In the genomic region with DNA sequence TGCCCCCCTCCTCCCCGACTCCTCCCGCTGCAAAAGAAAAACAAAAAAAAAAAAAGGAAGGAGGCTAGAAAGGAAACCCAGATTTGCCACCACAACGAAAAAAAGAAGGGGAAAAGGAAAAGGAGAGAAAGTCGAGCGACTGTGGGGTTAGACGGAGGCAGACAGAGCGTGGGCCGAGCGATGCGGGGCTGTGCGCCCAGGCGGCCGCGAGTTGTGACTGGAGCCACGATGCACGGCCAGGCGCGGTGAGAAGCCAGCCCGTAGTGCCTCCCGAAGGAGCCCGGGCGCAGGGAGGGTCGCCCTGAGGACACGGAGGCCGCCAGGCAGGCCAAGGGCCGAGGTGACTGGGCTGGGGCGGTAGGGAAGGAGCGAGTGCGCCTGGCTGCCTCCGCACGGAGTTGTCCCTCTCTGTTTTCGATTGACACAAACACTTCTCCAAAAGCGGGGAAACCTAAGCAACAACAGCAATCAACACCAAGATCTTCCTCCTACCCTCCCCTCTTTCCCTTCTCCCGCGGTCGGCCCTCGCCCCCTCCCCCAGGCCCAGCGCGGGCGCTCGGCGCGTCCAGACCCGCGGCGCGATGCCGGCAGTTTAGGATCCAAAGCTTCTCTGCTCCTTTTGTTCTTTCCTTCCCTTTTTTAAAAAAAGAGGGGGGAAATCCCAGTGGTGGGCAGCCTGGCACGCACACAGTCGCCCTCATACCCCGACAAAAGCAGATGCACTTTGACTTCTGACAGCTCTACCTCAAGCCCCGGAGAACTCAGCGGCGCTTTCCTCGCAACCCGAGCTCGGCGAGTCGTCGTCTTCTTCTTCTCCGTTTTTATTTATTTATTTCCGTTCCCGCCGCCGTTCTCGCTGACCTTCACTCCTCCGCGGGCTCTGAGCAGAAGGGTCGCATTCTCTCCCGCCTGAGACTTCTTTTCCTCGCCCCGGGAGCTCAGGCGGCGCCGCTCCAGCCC, we compare ENCODE assay signal across 8 cellular contexts. TPM values are rescaled to one million over a fixed set of nuclear protein-coding genes. Genes with fewer than 3 reads are reported as not detected.
A peak's percentile ranks its signal among the peaks of the same experiment; 100 is the strongest.
DNase-seq lines count a peak whose midpoint lies in the region; ATAC-seq and TF ChIP-seq lines count a peak whose summit lies in the region.

A gene (plus strand): TSS at position 475 of the 960 bp plus-strand sequence. CDS start 723 bp downstream, outside the sequence.

- peaks cover 29% of the 10 kb centered on the region for H3K4me1 Mint-ChIP-seq in T-helper 2 cell treated with Interferon-gamma antibody and Interleukin-4, amounts not matched to agents 5 μg/mL and 100 μg/mL, for 36 hours (ENCODE audit: low read depth)
- peaks cover 23% of the 10 kb centered on the region for H3K4me1 Mint-ChIP-seq in glutamatergic neuron (ENCODE audit: low read depth, unreplicated experiment)
- H3K4me1 Mint-ChIP-seq in stimulated activated memory B cell treated with anti-CD40 and anti-IgM and Interleukin-4, amounts not matched to agents 10 μg/mL and 1 μg/mL and 100 μg/mL, for 72 hours, result peaks cover 55% of the 10 kb centered on the region

- H3K9me2 ChIP-seq in SU-DHL-6 (replicated peaks; ENCODE audit: insufficient read depth, low read length), result no peaks in the 10 kb centered on the region

- no peaks in the 10 kb centered on the region for H3K36me3 ChIP-seq in SU-DHL-6 (ENCODE audit: low read length)

- no peak for ATAC-seq in stimulated activated memory B cell treated with anti-CD40 and anti-IgM and Interleukin-4, amounts not matched to agents 10 μg/mL and 1 μg/mL and 100 μg/mL, for 72 hours
- no peak for ATAC-seq in HG03039 (IDR thresholded peaks at IDR 0.05; ENCODE audit: unreplicated experiment)

- no peak within 1 kb of the TSS for H3K4me3 ChIP-seq in SU-DHL-6 (ENCODE audit: insufficient read depth, low read length, poor library complexity, severe bottlenecking)

- no peaks in the 10 kb centered on the region for H3K79me2 ChIP-seq in SU-DHL-6 (ENCODE audit: insufficient read depth, low read length)

- H3K4me2 ChIP-seq in SU-DHL-6 (ENCODE audit: low read depth, low read length, poor library complexity, severe bottlenecking), result peak within 1 kb of the TSS; percentile 30

- no peaks in the 10 kb centered on the region for H4K20me1 ChIP-seq in SU-DHL-6 (ENCODE audit: low read depth, low read length)

- peak within 1 kb of the TSS; percentile 63 for H3K4me3 Mint-ChIP-seq in T-helper 2 cell treated with Interferon-gamma antibody and Interleukin-4, amounts not matched to agents 5 μg/mL and 100 μg/mL, for 36 hours
- H3K4me3 Mint-ChIP-seq in glutamatergic neuron (ENCODE audit: unreplicated experiment), result peak within 1 kb of the TSS; percentile 84
- peak within 1 kb of the TSS; percentile 68 for H3K4me3 Mint-ChIP-seq in stimulated activated memory B cell treated with anti-CD40 and anti-IgM and Interleukin-4, amounts not matched to agents 10 μg/mL and 1 μg/mL and 100 μg/mL, for 72 hours

- H3K27me3 Mint-ChIP-seq in T-helper 2 cell treated with Interferon-gamma antibody and Interleukin-4, amounts not matched to agents 5 μg/mL and 100 μg/mL, for 36 hours (ENCODE audit: low read depth), result peaks cover 87% of the 10 kb centered on the region
- peaks cover 52% of the 10 kb centered on the region for H3K27me3 Mint-ChIP-seq in glutamatergic neuron (ENCODE audit: unreplicated experiment)
- peaks cover 95% of the 10 kb centered on the region for H3K27me3 Mint-ChIP-seq in stimulated activated memory B cell treated with anti-CD40 and anti-IgM and Interleukin-4, amounts not matched to agents 10 μg/mL and 1 μg/mL and 100 μg/mL, for 72 hours

- H3K36me3 Mint-ChIP-seq in T-helper 2 cell treated with Interferon-gamma antibody and Interleukin-4, amounts not matched to agents 5 μg/mL and 100 μg/mL, for 36 hours (ENCODE audit: low read depth), result peaks cover 5% of the 10 kb centered on the region
- no peaks in the 10 kb centered on the region for H3K36me3 Mint-ChIP-seq in glutamatergic neuron (ENCODE audit: unreplicated experiment)
- no peaks in the 10 kb centered on the region for H3K36me3 Mint-ChIP-seq in stimulated activated memory B cell treated with anti-CD40 and anti-IgM and Interleukin-4, amounts not matched to agents 10 μg/mL and 1 μg/mL and 100 μg/mL, for 72 hours

- no peak for TF ChIP-seq CTCF in SU-DHL-6 (IDR thresholded peaks at IDR 0.05; ENCODE audit: insufficient read depth, low read length, poor library complexity, severe bottlenecking)
- TF ChIP-seq CTCF in glutamatergic neuron (IDR thresholded peaks at IDR 0.05; ENCODE audit: partially characterized antibody, unreplicated experiment), result no peak

- H3K9me3 ChIP-seq in SU-DHL-6 (ENCODE audit: insufficient read depth, low read length), result no peaks in the 10 kb centered on the region

- no peaks in the 10 kb centered on the region for H3F3A ChIP-seq in SU-DHL-6 (ENCODE audit: insufficient read depth)

- H2AFZ ChIP-seq in SU-DHL-6 (ENCODE audit: low read depth, low read length, severe bottlenecking), result no peak within 1 kb of the TSS

- H3K27ac ChIP-seq in SU-DHL-6 (ENCODE audit: low read depth, low read length), result no peak within 1 kb of the TSS

- H3K27me3 ChIP-seq in SU-DHL-6 (ENCODE audit: low read length), result no peaks in the 10 kb centered on the region

- DNase-seq in T-helper 2 cell treated with Interferon-gamma antibody and Interleukin-4, amounts not matched to agents 5 μg/mL and 100 μg/mL, for 36 hours (ENCODE audit: low spot score), result no peak
- DNase-seq in T-helper 2 cell, result no peak
- peak; percentile 51 for DNase-seq in glutamatergic neuron
- no peak for DNase-seq in stimulated activated CD4-positive, alpha-beta T cell treated with anti-CD3 and anti-CD28 coated beads, Interleukin-15, amount 100 ng/mL, for 24 hours
- no peak for DNase-seq in hypothalamus (lab: John Stamatoyannopoulos, UW)

- no peak within 1 kb of the TSS for H3K9ac ChIP-seq in SU-DHL-6 (ENCODE audit: low read length)

- H3K27ac Mint-ChIP-seq in T-helper 2 cell treated with Interferon-gamma antibody and Interleukin-4, amounts not matched to agents 5 μg/mL and 100 μg/mL, for 36 hours, result peak within 1 kb of the TSS; percentile 69
- no peak within 1 kb of the TSS for H3K27ac Mint-ChIP-seq in glutamatergic neuron (ENCODE audit: unreplicated experiment)
- peak within 1 kb of the TSS; percentile 35 for H3K27ac Mint-ChIP-seq in stimulated activated memory B cell treated with anti-CD40 and anti-IgM and Interleukin-4, amounts not matched to agents 10 μg/mL and 1 μg/mL and 100 μg/mL, for 72 hours

- H3K9me3 Mint-ChIP-seq in T-helper 2 cell treated with Interferon-gamma antibody and Interleukin-4, amounts not matched to agents 5 μg/mL and 100 μg/mL, for 36 hours, result no peaks in the 10 kb centered on the region
- peaks cover 31% of the 10 kb centered on the region for H3K9me3 Mint-ChIP-seq in glutamatergic neuron (ENCODE audit: unreplicated experiment)
- no peaks in the 10 kb centered on the region for H3K9me3 Mint-ChIP-seq in stimulated activated memory B cell treated with anti-CD40 and anti-IgM and Interleukin-4, amounts not matched to agents 10 μg/mL and 1 μg/mL and 100 μg/mL, for 72 hours

RNA-seq across cellular contexts. Expression of the gene that starts here (rescaled TPM):
- 2.6 TPM for total RNA-seq in glutamatergic neuron (ENCODE audit: unreplicated experiment)
